ENCODE assay signal across 10 cellular contexts in genomic region chr5:168295574-168296201, GRCh38. TPM values are rescaled to one million over a fixed set of nuclear protein-coding genes. Genes with fewer than 3 reads are reported as not detected.
A peak's percentile ranks its signal among the peaks of the same experiment; 100 is the strongest.
DNase-seq lines count a peak whose midpoint lies in the region; ATAC-seq and TF ChIP-seq lines count a peak whose summit lies in the region.
"Had no signal": no experiment of that assay in that cellular context is flagged by ENCODE, and none has a peak within 500 bp of the region (broad histone marks: within the 10 kb centered on the region; RNA-seq: fewer than 3 reads in every experiment).

No MANE protein-coding gene starts in this region.

- no peaks in the 10 kb centered on the region for H3K36me3 ChIP-seq in right lobe of liver
- H3K36me3 ChIP-seq: HAP-1 had no signal

- H3K27me3 Mint-ChIP-seq in activated CD8-positive, alpha-beta T cell treated with anti-CD3 and anti-CD28 coated beads for 36 hours: peaks cover 26% of the 10 kb centered on the region

- CTCF ChIA-PET in activated CD8-positive, alpha-beta T cell treated with anti-CD3 and anti-CD28 coated beads for 36 hours (lab: Charles Lee): no interaction called here

- TF ChIP-seq RAD21 in Ishikawa (IDR thresholded peaks at IDR 0.05; ENCODE audit: low read depth): peak; percentile 39

- peak; percentile 86 for TF ChIP-seq EP300 in Ishikawa (IDR thresholded peaks at IDR 0.05; ENCODE audit: borderline replicate concordance)

- no peaks in the 10 kb centered on the region for H3K27me3 ChIP-seq in right lobe of liver

- no peaks in the 10 kb centered on the region for H3K36me3 Mint-ChIP-seq in activated CD8-positive, alpha-beta T cell treated with anti-CD3 and anti-CD28 coated beads for 36 hours (ENCODE audit: low read depth)

- TF ChIP-seq CTCF in right lobe of liver (IDR thresholded peaks at IDR 0.05): peak; percentile 17 to 51 (median 28)
- no peak for TF ChIP-seq CTCF in activated CD8-positive, alpha-beta T cell treated with anti-CD3 and anti-CD28 coated beads for 36 hours (IDR thresholded peaks at IDR 0.05)

- peak in 3 of 4 donors; percentile 9 to 15 (median 14) for ATAC-seq in right lobe of liver
- ATAC-seq in activated CD8-positive, alpha-beta T cell treated with anti-CD3 and anti-CD28 coated beads for 36 hours: no peak

- peaks cover 0 to 22% (median 13%) of the 10 kb centered on the region in 4 donors for H3K4me1 ChIP-seq in right lobe of liver

- no peaks in the 10 kb centered on the region for H3K9me3 ChIP-seq in right lobe of liver
- H3K9me3 ChIP-seq: HAP-1 had no signal

- no peaks in the 10 kb centered on the region for H3K4me1 Mint-ChIP-seq in activated CD8-positive, alpha-beta T cell treated with anti-CD3 and anti-CD28 coated beads for 36 hours (ENCODE audit: low read depth)

- DNase-seq in ACHN: peak; percentile 87
- no peak for DNase-seq in right lobe of liver
- no peak for DNase-seq in activated CD8-positive, alpha-beta T cell treated with anti-CD3 and anti-CD28 coated beads for 36 hours
- DNase-seq in NCI-H2227 (lab: John Stamatoyannopoulos, UW; ENCODE audit: unreplicated experiment): no peak
- DNase-seq in AML-193 (lab: John Stamatoyannopoulos, UW): no peak
- DNase-seq in ureter (ENCODE audit: low spot score): no peak

- no peak overlapping the region for H3K27ac Mint-ChIP-seq in activated CD8-positive, alpha-beta T cell treated with anti-CD3 and anti-CD28 coated beads for 36 hours

- 56% methylated on average over 6 of the region's 12 CpGs for WGBS in right lobe of liver (ENCODE audit: insufficient coverage, low coverage, low lambda C conversion rate, missing lambda C conversion rate)

- TF ChIP-seq POLR2A in right lobe of liver (IDR thresholded peaks at IDR 0.05): no peak

- intact Hi-C loops in right lobe of liver (cut with DNase I): no loop called here
- intact Hi-C loops in activated CD8-positive, alpha-beta T cell treated with anti-CD3 and anti-CD28 coated beads for 36 hours (cut with micrococcal nuclease): no loop called here

- POLR2A ChIA-PET in activated CD8-positive, alpha-beta T cell treated with anti-CD3 and anti-CD28 coated beads for 36 hours (lab: Charles Lee): no interaction called here

- H3K4me3 Mint-ChIP-seq in activated CD8-positive, alpha-beta T cell treated with anti-CD3 and anti-CD28 coated beads for 36 hours: no peak overlapping the region

- no peaks in the 10 kb centered on the region for H3K9me3 Mint-ChIP-seq in activated CD8-positive, alpha-beta T cell treated with anti-CD3 and anti-CD28 coated beads for 36 hours

- no peak overlapping the region for H3K4me3 ChIP-seq in right lobe of liver
- H3K4me3 ChIP-seq: HAP-1 had no signal

- in situ Hi-C loops in ACHN (cut with HindIII; ENCODE audit: low pct_ligation_motif_present, low pct_unique_long_range_greater_than_20kb, low sequenced_read_pairs): no loop called here

- H3K27ac ChIP-seq in cingulate gyrus (ENCODE audit: low read depth, low read length): peak overlapping the region; percentile 41
- peak overlapping the region in 1 of 3 donors; percentile 18 for H3K27ac ChIP-seq in right lobe of liver

TF ChIP-seq in Ishikawa, 13 proteins besides CTCF, POLR2A, EP300 and RAD21:
- TF ChIP-seq YY1 (IDR thresholded peaks at IDR 0.05; ENCODE audit: low read depth): no peak
- peak; percentile 95 for TF ChIP-seq NFIC (IDR thresholded peaks at IDR 0.05)
- no peak for TF ChIP-seq CEBPB (IDR thresholded peaks at IDR 0.05)
- peak; percentile 77 for TF ChIP-seq ZBTB7A (IDR thresholded peaks at IDR 0.05; ENCODE audit: low read depth)
- peak; percentile 49; the same call in 1 of the 2 replicates for TF ChIP-seq FOXM1 (IDR thresholded peaks at IDR 0.05; ENCODE audit: borderline replicate concordance, low read depth)
- peak; percentile 90 for TF ChIP-seq TCF12 (IDR thresholded peaks at IDR 0.05; ENCODE audit: low read depth)
- TF ChIP-seq MAX (IDR thresholded peaks at IDR 0.05): peak; percentile 34; the same call in 1 of the 2 replicates
- peak; percentile 99 for TF ChIP-seq TEAD4 (IDR thresholded peaks at IDR 0.05)
- peak; percentile 27; the same call in 1 of the 2 replicates for TF ChIP-seq TAF1 (IDR thresholded peaks at IDR 0.05; ENCODE audit: low read depth)

RNA-seq across cellular contexts. Expression of gene WWC1, which starts 4.2 kb away (rescaled TPM):
- total RNA-seq in right lobe of liver (10 to 100 TPM in 5 of 6 experiments, 1 to 10 TPM in 1; 9.6 to 74.4 (median 23.5) TPM), ureter (95.2 TPM)
- total RNA-seq in activated CD8-positive, alpha-beta T cell treated with anti-CD3 and anti-CD28 coated beads for 36 hours: under 1 TPM; 0.45 to 0.47 TPM
- total RNA-seq: T-helper 1 cell treated with Interleukin-12 subunit alpha and Interleukin-12 subunit beta and Interleukin-4 antibody, amounts not matched to agents 30 ng/mL and 1 ng/mL, for 36 hours had no signal

Comparison
In these comparisons a context has a peak if more than half of its experiments do, and no peak if none do; other contexts are left out.
1. RNA of gene WWC1, which starts 4.2 kb away (total RNA-seq): 95.2 TPM in ureter (single experiment) and 9.6 to 74.4 TPM in right lobe of liver; 0.45 to 0.47 TPM in activated CD8-positive, alpha-beta T cell treated with anti-CD3 and anti-CD28 coated beads for 36 hours; every median in the first group is over 4 times any median in the second.